Comparison of ENCODE assay signal across 30 cellular contexts in the genomic region with DNA sequence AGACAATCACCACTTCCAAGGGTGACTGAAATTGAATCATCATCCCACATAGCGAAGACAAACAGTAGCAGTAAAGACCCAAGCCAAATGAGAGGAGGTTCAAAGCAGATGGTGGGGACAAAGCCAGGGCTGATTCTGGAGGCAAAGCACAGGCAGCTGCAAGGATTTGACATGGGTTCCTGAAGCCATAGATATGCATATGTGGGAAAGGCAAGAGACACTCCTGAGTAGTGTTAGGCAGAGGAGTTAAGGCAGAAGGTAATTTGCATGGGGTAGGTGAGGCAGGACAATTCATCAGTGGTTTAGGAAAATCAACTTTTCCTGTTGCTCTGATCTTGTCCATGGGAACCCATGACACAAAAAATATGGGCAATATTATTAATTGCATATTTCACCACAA.
"Had no signal": no experiment of that assay in that cellular context is flagged by ENCODE, and none has a peak within 500 bp of the region (broad histone marks: within the 10 kb centered on the region; RNA-seq: fewer than 3 reads in every experiment).

No MANE protein-coding gene starts in this region.

- DNase-seq: hippocampal formation; immature natural killer cell; kidney; left colon; left lung; lower lobe of right lung; mammary epithelial cell; mesenchymal stem cell; naive B cell; natural killer cell; nephron progenitor cell; occipital lobe; ovary; retina; right cardiac atrium; stimulated activated CD4-positive, alpha-beta T cell treated with anti-CD3 and anti-CD28 coated beads, Interleukin-12 subunit alpha, Interleukin-12 subunit beta, amount 100 ng/mL, for 4 hours; stimulated activated CD4-positive, alpha-beta T cell treated with anti-CD3 and anti-CD28 coated beads, Interleukin-15, amount 100 ng/mL, for 24 hours; stimulated activated CD4-positive, alpha-beta T cell treated with anti-CD3 and anti-CD28 coated beads, Interleukin-2, amount 100 ng/mL, for 24 hours; stimulated activated CD4-positive, alpha-beta T cell treated with anti-CD3 and anti-CD28 coated beads, Interleukin-4, amount 100 ng/mL, for 24 hours; stimulated activated naive CD4-positive, alpha-beta T cell had no signal

- H2AFZ ChIP-seq: neural progenitor cell had no signal

- H3K4me3 ChIP-seq: left lung, lower lobe of right lung, neural progenitor cell, ovary, skin epidermis, tibial nerve, vagina had no signal

- H3K4me3 Mint-ChIP-seq: immature natural killer cell; naive B cell; natural killer cell; nephron progenitor cell; neural progenitor cell; stimulated activated effector memory CD8-positive, alpha-beta T cell treated with anti-CD3 and anti-CD28 coated beads, Interleukin-12 subunit alpha, Interleukin-12 subunit beta, amount 100 ng/mL, for 72 hours; stimulated activated naive CD8-positive, alpha-beta T cell treated with anti-CD3 and anti-CD28 coated beads, Interleukin-15, Interleukin-2, amounts not matched to agents 100 ng/mL and 50 ng/mL, for 24 hours; type B pancreatic cell had no signal

- H3K36me3 ChIP-seq: left lung, lower lobe of right lung, neural progenitor cell, neutrophil, ovary, tibial nerve, vagina had no signal

- H3K9me3 Mint-ChIP-seq: nephron progenitor cell; neural progenitor cell; stimulated activated naive CD8-positive, alpha-beta T cell treated with anti-CD3 and anti-CD28 coated beads, Interleukin-15, Interleukin-2, amounts not matched to agents 100 ng/mL and 50 ng/mL, for 24 hours; type B pancreatic cell had no signal

- H3K4me1 Mint-ChIP-seq: immature natural killer cell; naive B cell; natural killer cell; nephron progenitor cell; neural progenitor cell; stimulated activated effector memory CD8-positive, alpha-beta T cell treated with anti-CD3 and anti-CD28 coated beads, Interleukin-12 subunit alpha, Interleukin-12 subunit beta, amount 100 ng/mL, for 72 hours had no signal

- H3K9me3 ChIP-seq: left lung, lower lobe of right lung, neutrophil, ovary, tibial nerve, vagina had no signal

- H3K36me3 Mint-ChIP-seq: immature natural killer cell; naive B cell; natural killer cell; neural progenitor cell; stimulated activated effector memory CD8-positive, alpha-beta T cell treated with anti-CD3 and anti-CD28 coated beads, Interleukin-12 subunit alpha, Interleukin-12 subunit beta, amount 100 ng/mL, for 72 hours; type B pancreatic cell had no signal

- H3K4me2 ChIP-seq: neural progenitor cell had no signal

- H3K27ac ChIP-seq: left lung, lower lobe of right lung, neural progenitor cell, neutrophil, ovary, skin epidermis, tibial nerve, vagina had no signal

- ATAC-seq: left colon; left lung; lower lobe of right lung; natural killer cell; right cardiac atrium; sciatic nerve; stimulated activated effector memory CD8-positive, alpha-beta T cell treated with anti-CD3 and anti-CD28 coated beads, Interleukin-12 subunit alpha, Interleukin-12 subunit beta, amount 100 ng/mL, for 72 hours had no signal

- H3K27me3 Mint-ChIP-seq: naive B cell; progenitor cell of endocrine pancreas; stimulated activated naive CD8-positive, alpha-beta T cell treated with anti-CD3 and anti-CD28 coated beads, Interleukin-15, Interleukin-2, amounts not matched to agents 100 ng/mL and 50 ng/mL, for 24 hours had no signal

- H3K27me3 ChIP-seq: left lung, neural progenitor cell, neutrophil, ovary, tibial nerve, vagina had no signal

- H3K4me1 ChIP-seq: left lung, lower lobe of right lung, neural progenitor cell, tibial nerve, vagina had no signal

- H3K27ac Mint-ChIP-seq: immature natural killer cell; naive B cell; natural killer cell; nephron progenitor cell; neural progenitor cell; progenitor cell of endocrine pancreas; stimulated activated effector memory CD8-positive, alpha-beta T cell treated with anti-CD3 and anti-CD28 coated beads, Interleukin-12 subunit alpha, Interleukin-12 subunit beta, amount 100 ng/mL, for 72 hours; stimulated activated naive CD8-positive, alpha-beta T cell treated with anti-CD3 and anti-CD28 coated beads, Interleukin-15, Interleukin-2, amounts not matched to agents 100 ng/mL and 50 ng/mL, for 24 hours; type B pancreatic cell had no signal
